Comparison of ENCODE assay signal across 8 cellular contexts in the genomic region with DNA sequence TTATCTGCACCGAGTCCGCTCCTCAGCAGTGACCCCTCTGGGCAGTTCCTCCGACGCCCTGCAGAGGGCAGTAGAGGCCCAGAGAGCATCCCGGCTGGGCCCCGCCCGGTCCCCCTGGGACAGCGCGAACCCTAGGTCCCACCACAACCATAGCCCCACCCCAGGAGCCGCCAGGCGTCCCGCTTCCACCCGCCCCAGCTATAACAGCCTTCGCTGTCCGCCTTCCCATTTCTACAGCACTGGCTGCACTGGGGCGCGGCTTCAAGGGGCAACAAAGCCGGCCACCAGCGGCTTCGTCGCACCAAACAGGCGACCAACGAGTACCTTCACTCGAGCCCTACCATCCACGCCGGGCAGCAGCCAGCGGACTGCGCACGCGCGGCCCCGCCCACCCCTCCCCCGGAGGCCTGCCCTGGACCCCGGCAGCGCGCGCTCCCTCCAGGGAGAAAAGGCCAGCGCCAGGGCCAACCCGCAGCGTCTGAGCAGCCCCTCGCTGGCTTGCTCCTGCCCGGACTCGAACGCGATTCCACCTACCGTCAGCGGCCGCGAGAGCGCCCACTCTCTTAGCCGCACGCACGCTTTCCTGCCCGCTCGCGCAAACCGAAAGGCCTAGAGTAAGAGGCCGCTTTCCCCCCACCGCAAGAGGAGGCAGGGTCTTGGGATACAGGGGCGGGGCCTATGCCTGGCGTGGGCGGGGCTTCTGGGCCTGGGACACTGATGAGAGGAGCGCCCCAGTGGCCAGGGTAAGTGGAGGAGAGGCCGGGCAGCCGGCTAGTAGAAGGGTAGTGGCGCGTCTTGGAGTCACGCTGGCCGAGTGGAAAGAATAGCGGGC. TPM values are rescaled to one million over a fixed set of nuclear protein-coding genes. Genes with fewer than 3 reads are reported as not detected.
DNase-seq lines count a peak whose midpoint lies in the region; ATAC-seq and TF ChIP-seq lines count a peak whose summit lies in the region.

A gene with protein sequence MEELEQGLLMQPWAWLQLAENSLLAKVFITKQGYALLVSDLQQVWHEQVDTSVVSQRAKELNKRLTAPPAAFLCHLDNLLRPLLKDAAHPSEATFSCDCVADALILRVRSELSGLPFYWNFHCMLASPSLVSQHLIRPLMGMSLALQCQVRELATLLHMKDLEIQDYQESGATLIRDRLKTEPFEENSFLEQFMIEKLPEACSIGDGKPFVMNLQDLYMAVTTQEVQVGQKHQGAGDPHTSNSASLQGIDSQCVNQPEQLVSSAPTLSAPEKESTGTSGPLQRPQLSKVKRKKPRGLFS (minus strand): TSS at position 630 of the 832 bp plus-strand sequence. CDS start 2,453 bp downstream, outside the sequence.

- peak within 1 kb of the TSS; percentile 83 for H3K4me3 ChIP-seq in choroid plexus epithelial cell (ENCODE audit: low read depth, low read length)

- intact Hi-C loops in left colon (cut with DNase I, micrococcal nuclease), result loop anchor here (2.0 to 10.0 kb wide), 2 partner anchors 134 to 138 kb away; no protein-coding TSS in a partner anchor

- peak; percentile 88 for ATAC-seq in GM19035 (IDR thresholded peaks at IDR 0.05; ENCODE audit: unreplicated experiment)
- ATAC-seq in HG03354 (IDR thresholded peaks at IDR 0.05; ENCODE audit: poor library complexity, severe bottlenecking, unreplicated experiment), result peak; percentile 86
- ATAC-seq in left colon, result peak; percentile 96

- peak; percentile 93 for TF ChIP-seq CTCF in choroid plexus epithelial cell (conservative IDR thresholded peaks at IDR 0.05; ENCODE audit: low read depth, low read length)

- DNase-seq in Ammon's horn (ENCODE audit: low spot score) (peak; percentile 96), NCI-H510A (lab: John Stamatoyannopoulos, UW) (peak; percentile 77), choroid plexus epithelial cell (ENCODE audit: low read depth) (peak; percentile 95), left colon (peak; percentile 98 to 99)
- DNase-seq in activated CD4-positive, alpha-beta T cell treated with anti-CD3 and anti-CD28 coated beads for 24 hours (ENCODE audit: low read depth in 2 of 2), result peak; percentile 91 to 95
- DNase-seq in stimulated activated CD4-positive, alpha-beta T cell treated with anti-CD3 and anti-CD28 coated beads, Interleukin-1b, Interleukin-23, amount 100 ng/mL, for 48 hours, result peak; percentile 94

RNA-seq across cellular contexts. Expression of the gene that starts here (rescaled TPM):
- total RNA-seq in left colon, result 10 to 100 TPM; 45.4 to 56.1 TPM

Comparison
In these comparisons a context has a peak if more than half of its experiments do, and no peak if none do; other contexts are left out.
1. Peak in every context shown above with its lines: DNase-seq, ATAC-seq and H3K4me3 ChIP-seq.